ENCODE assay signal across 7 cellular contexts in the genomic region with DNA sequence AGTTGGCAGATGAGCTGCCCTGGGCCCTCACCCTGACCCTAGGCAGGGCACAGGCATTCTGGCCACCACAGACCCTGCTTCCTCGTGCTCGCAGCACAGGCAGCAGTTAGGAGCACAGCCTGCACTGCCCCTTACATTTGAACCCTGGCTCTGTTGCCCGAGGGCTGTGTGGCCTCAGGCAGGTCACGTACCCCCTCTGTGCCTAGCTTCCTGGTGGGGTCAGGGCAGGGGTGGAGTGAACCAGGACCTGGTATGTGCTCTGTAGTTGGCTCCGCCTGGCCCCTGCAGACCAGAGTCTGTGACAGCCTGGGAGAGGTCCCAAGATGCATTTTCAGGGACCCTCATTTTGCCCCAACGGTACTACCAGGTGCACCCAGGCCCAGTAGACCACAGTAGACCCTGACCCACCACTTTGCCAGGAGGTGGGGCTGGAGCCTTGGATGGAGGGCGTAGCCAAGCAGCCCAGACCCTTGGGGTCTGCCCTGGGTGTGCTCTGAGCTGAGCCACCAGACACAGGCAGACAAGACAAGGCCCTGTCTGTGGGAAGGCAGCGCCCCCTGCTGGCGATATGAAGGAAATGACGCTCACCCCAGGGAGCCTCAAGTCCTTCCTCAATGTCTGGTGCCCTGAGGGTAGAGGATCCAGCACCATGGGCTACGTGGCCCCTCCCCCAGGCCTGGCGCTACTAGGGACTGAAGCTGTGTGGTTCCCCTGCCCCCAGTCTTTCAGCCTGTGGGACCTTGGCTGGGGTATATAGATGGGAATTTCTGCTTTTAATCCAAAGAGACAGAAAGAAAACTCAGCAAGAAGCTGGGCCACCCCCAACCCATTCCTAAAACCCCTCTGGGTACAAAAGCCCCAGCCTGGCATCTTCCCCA. TPM values are rescaled to one million over a fixed set of nuclear protein-coding genes. Genes with fewer than 3 reads are reported as not detected.
DNase-seq lines count a peak whose midpoint lies in the region; FAIRE-seq and TF ChIP-seq lines count a peak whose summit lies in the region.

No MANE protein-coding gene starts in this region.

- no peak for TF ChIP-seq POLR2A in prostate gland (IDR thresholded peaks at IDR 0.05)

- H3K79me2 ChIP-seq in SU-DHL-6 (ENCODE audit: insufficient read depth, low read length): no peaks in the 10 kb centered on the region

- intact Hi-C loops in cardiac septum (cut with DNase I): loop anchor here (1.0 to 2.0 kb wide), 2 partner anchors 109 to 115 kb away; no protein-coding TSS in a partner anchor
- intact Hi-C loops in prostate gland (cut with DNase I): loop anchor here (2.0 kb wide), 1 partner anchor 111 kb away; no protein-coding TSS in a partner anchor

- H3K9ac ChIP-seq in SU-DHL-6 (ENCODE audit: low read length): no peak overlapping the region
- peak overlapping the region; percentile 44 for H3K9ac ChIP-seq in adipocyte (ENCODE audit: low read length)

- peaks cover 34% of the 10 kb centered on the region for H3K4me1 ChIP-seq in adipocyte (ENCODE audit: control insufficient read depth, insufficient read depth, low read length)
- H3K4me1 ChIP-seq in prostate gland (replicated peaks): peaks cover 11% of the 10 kb centered on the region

- DNase-seq in NCI-H1105 (lab: John Stamatoyannopoulos, UW): peak; percentile 69
- DNase-seq in adipocyte (ENCODE audit: low read depth): peak; percentile 92
- DNase-seq in cardiac septum (ENCODE audit: low spot score): peak; percentile 94
- peak; percentile 74 for DNase-seq in prostate gland (ENCODE audit: low spot score)
- DNase-seq in urothelium cell line (ENCODE audit: low spot score): peak; percentile 79

- H4K20me1 ChIP-seq in SU-DHL-6 (ENCODE audit: low read depth, low read length): no peaks in the 10 kb centered on the region

- H3K9me3 ChIP-seq in SU-DHL-6 (ENCODE audit: insufficient read depth, low read length) (no peaks in the 10 kb centered on the region), adipocyte (ENCODE audit: control insufficient read depth, low read length) (no peaks in the 10 kb centered on the region), prostate gland (no peaks in the 10 kb centered on the region)

- H3K9me2 ChIP-seq in SU-DHL-6 (replicated peaks; ENCODE audit: insufficient read depth, low read length): no peaks in the 10 kb centered on the region

- TF ChIP-seq CTCF in GM12875 (IDR thresholded peaks at IDR 0.05; ENCODE audit: borderline replicate concordance, insufficient read depth, low read depth, low read length): peak; percentile 92
- TF ChIP-seq CTCF in SU-DHL-6 (IDR thresholded peaks at IDR 0.05; ENCODE audit: insufficient read depth, low read length, poor library complexity, severe bottlenecking): peak; percentile 71
- peak; percentile 93 to 97 (median 95) for TF ChIP-seq CTCF in prostate gland (IDR thresholded peaks at IDR 0.05)

- H3K36me3 ChIP-seq in SU-DHL-6 (ENCODE audit: low read length) (no peaks in the 10 kb centered on the region), adipocyte (ENCODE audit: control insufficient read depth, insufficient read depth, low read length, severe bottlenecking) (peaks cover 30% of the 10 kb centered on the region), prostate gland (peaks cover 5 to 13% of the 10 kb centered on the region in 2 donors)

- FAIRE-seq in urothelium cell line (lab: Jason Lieb, UNC): no peak

- peaks cover 6% of the 10 kb centered on the region for H3F3A ChIP-seq in SU-DHL-6 (ENCODE audit: insufficient read depth)

- H3K27me3 ChIP-seq in SU-DHL-6 (ENCODE audit: low read length) (no peaks in the 10 kb centered on the region), adipocyte (replicated peaks; ENCODE audit: control insufficient read depth, insufficient read depth, low read length) (no peaks in the 10 kb centered on the region), prostate gland (replicated peaks; ENCODE audit: insufficient read depth) (no peaks in the 10 kb centered on the region)

- H3K4me2 ChIP-seq in SU-DHL-6 (ENCODE audit: low read depth, low read length, poor library complexity, severe bottlenecking): no peak overlapping the region

- no peak overlapping the region for H2AFZ ChIP-seq in SU-DHL-6 (ENCODE audit: low read depth, low read length, severe bottlenecking)

- WGBS in prostate gland: 40% methylated on average over 12 of the region's 12 CpGs

- no peak overlapping the region for H3K27ac ChIP-seq in SU-DHL-6 (ENCODE audit: low read depth, low read length)
- H3K27ac ChIP-seq in prostate gland: peak overlapping the region; percentile 56 to 88

- H3K4me3 ChIP-seq in GM12875 (ENCODE audit: low read depth, low read length) (no peak overlapping the region), SU-DHL-6 (ENCODE audit: insufficient read depth, low read length, poor library complexity, severe bottlenecking) (no peak overlapping the region), adipocyte (ENCODE audit: low read length) (no peak overlapping the region), prostate gland (no peak overlapping the region)

RNA-seq across cellular contexts. Expression of a gene that starts 9.0 kb away (rescaled TPM):
- 9.4 TPM for total RNA-seq in cardiac septum
- total RNA-seq in prostate gland: 10 to 100 TPM in 1 of 2 donors, 1 to 10 TPM in 1; 4.6 to 13.3 TPM

RNA-seq across cellular contexts. Expression of a gene that starts 22.9 kb away (rescaled TPM):
- total RNA-seq in cardiac septum (17.5 TPM), prostate gland (10 to 100 TPM; 23.3 to 55.4 TPM)

RNA-seq across cellular contexts. Expression of a gene that starts 24.4 kb away (rescaled TPM):
- total RNA-seq in cardiac septum (33.8 TPM), prostate gland (10 to 100 TPM; 52.4 to 91.9 TPM)

RNA-seq across cellular contexts. Expression of a gene that starts 56.5 kb away (rescaled TPM):
- total RNA-seq in cardiac septum (25.7 TPM), prostate gland (10 to 100 TPM; 42.5 to 48.6 TPM)

RNA-seq across cellular contexts. Expression of a gene that starts 56.6 kb away (rescaled TPM):
- total RNA-seq in cardiac septum (28.4 TPM), prostate gland (10 to 100 TPM; 34.7 to 75.7 TPM)
